Comparison of ENCODE assay signal across 1 cellular context in the genomic region with DNA sequence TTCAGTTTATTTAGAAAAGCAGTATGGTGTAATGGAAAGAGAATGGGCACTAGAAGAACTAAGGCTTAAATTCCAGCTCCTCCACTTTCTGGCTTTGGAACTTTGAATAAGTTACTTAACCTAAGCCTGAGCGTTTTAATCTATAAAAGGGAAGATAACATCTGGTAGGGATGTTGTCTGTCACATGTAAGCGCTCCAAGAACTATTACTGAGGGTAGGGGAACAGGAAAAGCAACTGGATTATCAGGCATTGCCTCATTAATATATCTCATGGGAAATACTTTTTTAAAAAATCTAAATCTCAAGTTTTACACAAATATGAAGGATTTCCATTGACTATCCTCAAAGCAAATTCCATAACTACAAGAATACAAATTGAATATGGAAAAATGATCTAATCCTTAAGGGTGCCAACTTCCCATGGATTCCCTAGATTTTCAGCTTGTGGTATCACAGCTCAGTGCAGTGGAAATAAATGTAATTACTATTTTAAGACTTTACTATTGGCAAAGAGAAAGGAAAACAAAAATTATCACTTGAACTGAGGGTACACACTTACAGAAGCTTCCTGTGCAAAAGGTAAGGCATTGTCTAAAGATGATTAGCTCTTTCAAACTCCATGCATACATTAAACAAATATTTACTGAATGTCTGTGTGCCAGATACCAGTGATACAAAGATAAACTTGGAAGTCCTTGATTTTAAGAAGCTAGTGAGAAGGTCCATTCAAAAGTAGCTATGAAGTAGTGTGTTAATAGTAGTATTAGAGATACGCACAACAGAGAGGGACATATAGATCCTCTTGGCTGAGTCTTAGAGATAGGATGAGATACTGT.
A peak's percentile ranks its signal among the peaks of the same experiment; 100 is the strongest.
TF ChIP-seq lines count a peak whose summit lies in the region.

No MANE protein-coding gene starts in this region.

TF ChIP-seq in HepG2, 621 proteins besides CTCF, POLR2A, EP300 and RAD21 (continued from another document and continues in another):
- TF ChIP-seq ZNF839 (CRISPR knock-in tag; IDR thresholded peaks at IDR 0.05; ENCODE audit: borderline replicate concordance) (no peak), ZNF562 (CRISPR knock-in tag; IDR thresholded peaks at IDR 0.05; ENCODE audit: borderline replicate concordance) (no peak), SOX5 (CRISPR knock-in tag; IDR thresholded peaks at IDR 0.05; ENCODE audit: borderline replicate concordance) (peak; percentile 89), SSRP1 (CRISPR knock-in tag; IDR thresholded peaks at IDR 0.05) (no peak), NKX3-1 (CRISPR knock-in tag; IDR thresholded peaks at IDR 0.05) (peak; percentile 73; the same call in 1 of the 2 replicates), SP4 (CRISPR knock-in tag; IDR thresholded peaks at IDR 0.05) (no peak), IKZF1 (IDR thresholded peaks at IDR 0.05) (no peak), ZFP90 (CRISPR knock-in tag; IDR thresholded peaks at IDR 0.05; ENCODE audit: borderline replicate concordance) (no peak), ARID2 (CRISPR knock-in tag; IDR thresholded peaks at IDR 0.05; ENCODE audit: borderline replicate concordance) (no peak), KLF13 (CRISPR knock-in tag; IDR thresholded peaks at IDR 0.05) (no peak), ZFP1 (CRISPR knock-in tag; IDR thresholded peaks at IDR 0.05) (no peak), NFIC (IDR thresholded peaks at IDR 0.05; ENCODE audit: low read length) (peak; percentile 77; the same call in 1 of the 2 replicates), ZNF205 (CRISPR knock-in tag; IDR thresholded peaks at IDR 0.05) (no peak), GATA4 (IDR thresholded peaks at IDR 0.05; ENCODE audit: borderline replicate concordance, low read depth) (no peak), SP5 (CRISPR knock-in tag; IDR thresholded peaks at IDR 0.05; ENCODE audit: borderline replicate concordance, low read depth) (0 out of 2 replicates have a peak, but pooled peaks have one; percentile 4), FOXA1 (IDR thresholded peaks at IDR 0.05) (no peak), FOXA1 (CRISPR knock-in tag; IDR thresholded peaks at IDR 0.05) (peak; percentile 63), DMAP1 (CRISPR knock-in tag; IDR thresholded peaks at IDR 0.05) (peak; percentile 25; the same call in 1 of the 2 replicates), MATR3 (CRISPR knock-in tag; IDR thresholded peaks at IDR 0.05) (no peak), DNMT3B (CRISPR knock-in tag; conservative IDR thresholded peaks at IDR 0.05) (no peak), SMAD1 (CRISPR knock-in tag; IDR thresholded peaks at IDR 0.05; ENCODE audit: borderline replicate concordance, low read depth) (no peak), SOX6 (IDR thresholded peaks at IDR 0.05) (no peak), SOX6 (CRISPR knock-in tag; IDR thresholded peaks at IDR 0.05) (peak; percentile 89), HMG20A (CRISPR knock-in tag; IDR thresholded peaks at IDR 0.05; ENCODE audit: borderline replicate concordance) (peak; percentile 11; the same call in 1 of the 2 replicates), ZNF333 (CRISPR knock-in tag; IDR thresholded peaks at IDR 0.05; ENCODE audit: borderline replicate concordance) (no peak), SOX13 (IDR thresholded peaks at IDR 0.05) (no peak; the same call in 1 of the 2 replicates), SOX13 (CRISPR knock-in tag; conservative IDR thresholded peaks at IDR 0.05 in 1 of 2, IDR thresholded peaks at IDR 0.05 in 1 of 2) (peak in 1 of 2 experiments; percentile 95; a peak in 2 of 4 replicates), SP2 (CRISPR knock-in tag; IDR thresholded peaks at IDR 0.05) (no peak), RXRB (CRISPR knock-in tag; IDR thresholded peaks at IDR 0.05; ENCODE audit: borderline replicate concordance) (peak; percentile 67; the same call in 1 of the 2 replicates), KAT2B (IDR thresholded peaks at IDR 0.05; ENCODE audit: borderline replicate concordance, low read depth, low read length) (no peak), ZNF24 (IDR thresholded peaks at IDR 0.05) (no peak), CBFB (CRISPR knock-in tag; IDR thresholded peaks at IDR 0.05) (no peak), JARID2 (CRISPR knock-in tag; IDR thresholded peaks at IDR 0.05; ENCODE audit: insufficient replicate concordance) (no peak), TCF7L2 (IDR thresholded peaks at IDR 0.05; ENCODE audit: low read depth, low read length) (no peak), ZNF879 (CRISPR knock-in tag; IDR thresholded peaks at IDR 0.05) (no peak), ZNF235 (CRISPR knock-in tag; IDR thresholded peaks at IDR 0.05; ENCODE audit: borderline replicate concordance) (no peak), HNF4A (CRISPR knock-in tag; IDR thresholded peaks at IDR 0.05) (peak; percentile 48), PCBP2 (optimal IDR thresholded peaks at IDR 0.05; ENCODE audit: low read depth, low read length, poor library complexity, severe bottlenecking) (no peak)
- TF ChIP-seq, protein P1, sequence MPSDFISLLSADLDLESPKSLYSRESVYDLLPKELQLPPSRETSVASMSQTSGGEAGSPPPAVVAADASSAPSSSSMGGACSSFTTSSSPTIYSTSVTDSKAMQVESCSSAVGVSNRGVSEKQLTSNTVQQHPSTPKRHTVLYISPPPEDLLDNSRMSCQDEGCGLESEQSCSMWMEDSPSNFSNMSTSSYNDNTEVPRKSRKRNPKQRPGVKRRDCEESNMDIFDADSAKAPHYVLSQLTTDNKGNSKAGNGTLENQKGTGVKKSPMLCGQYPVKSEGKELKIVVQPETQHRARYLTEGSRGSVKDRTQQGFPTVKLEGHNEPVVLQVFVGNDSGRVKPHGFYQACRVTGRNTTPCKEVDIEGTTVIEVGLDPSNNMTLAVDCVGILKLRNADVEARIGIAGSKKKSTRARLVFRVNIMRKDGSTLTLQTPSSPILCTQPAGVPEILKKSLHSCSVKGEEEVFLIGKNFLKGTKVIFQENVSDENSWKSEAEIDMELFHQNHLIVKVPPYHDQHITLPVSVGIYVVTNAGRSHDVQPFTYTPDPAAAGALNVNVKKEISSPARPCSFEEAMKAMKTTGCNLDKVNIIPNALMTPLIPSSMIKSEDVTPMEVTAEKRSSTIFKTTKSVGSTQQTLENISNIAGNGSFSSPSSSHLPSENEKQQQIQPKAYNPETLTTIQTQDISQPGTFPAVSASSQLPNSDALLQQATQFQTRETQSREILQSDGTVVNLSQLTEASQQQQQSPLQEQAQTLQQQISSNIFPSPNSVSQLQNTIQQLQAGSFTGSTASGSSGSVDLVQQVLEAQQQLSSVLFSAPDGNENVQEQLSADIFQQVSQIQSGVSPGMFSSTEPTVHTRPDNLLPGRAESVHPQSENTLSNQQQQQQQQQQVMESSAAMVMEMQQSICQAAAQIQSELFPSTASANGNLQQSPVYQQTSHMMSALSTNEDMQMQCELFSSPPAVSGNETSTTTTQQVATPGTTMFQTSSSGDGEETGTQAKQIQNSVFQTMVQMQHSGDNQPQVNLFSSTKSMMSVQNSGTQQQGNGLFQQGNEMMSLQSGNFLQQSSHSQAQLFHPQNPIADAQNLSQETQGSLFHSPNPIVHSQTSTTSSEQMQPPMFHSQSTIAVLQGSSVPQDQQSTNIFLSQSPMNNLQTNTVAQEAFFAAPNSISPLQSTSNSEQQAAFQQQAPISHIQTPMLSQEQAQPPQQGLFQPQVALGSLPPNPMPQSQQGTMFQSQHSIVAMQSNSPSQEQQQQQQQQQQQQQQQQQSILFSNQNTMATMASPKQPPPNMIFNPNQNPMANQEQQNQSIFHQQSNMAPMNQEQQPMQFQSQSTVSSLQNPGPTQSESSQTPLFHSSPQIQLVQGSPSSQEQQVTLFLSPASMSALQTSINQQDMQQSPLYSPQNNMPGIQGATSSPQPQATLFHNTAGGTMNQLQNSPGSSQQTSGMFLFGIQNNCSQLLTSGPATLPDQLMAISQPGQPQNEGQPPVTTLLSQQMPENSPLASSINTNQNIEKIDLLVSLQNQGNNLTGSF (CRISPR knock-in tag; IDR thresholded peaks at IDR 0.05): no peak
- TF ChIP-seq, protein P2, sequence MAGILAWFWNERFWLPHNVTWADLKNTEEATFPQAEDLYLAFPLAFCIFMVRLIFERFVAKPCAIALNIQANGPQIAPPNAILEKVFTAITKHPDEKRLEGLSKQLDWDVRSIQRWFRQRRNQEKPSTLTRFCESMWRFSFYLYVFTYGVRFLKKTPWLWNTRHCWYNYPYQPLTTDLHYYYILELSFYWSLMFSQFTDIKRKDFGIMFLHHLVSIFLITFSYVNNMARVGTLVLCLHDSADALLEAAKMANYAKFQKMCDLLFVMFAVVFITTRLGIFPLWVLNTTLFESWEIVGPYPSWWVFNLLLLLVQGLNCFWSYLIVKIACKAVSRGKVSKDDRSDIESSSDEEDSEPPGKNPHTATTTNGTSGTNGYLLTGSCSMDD (CRISPR knock-in tag; IDR thresholded peaks at IDR 0.05): no peak
- TF ChIP-seq, protein P3, sequence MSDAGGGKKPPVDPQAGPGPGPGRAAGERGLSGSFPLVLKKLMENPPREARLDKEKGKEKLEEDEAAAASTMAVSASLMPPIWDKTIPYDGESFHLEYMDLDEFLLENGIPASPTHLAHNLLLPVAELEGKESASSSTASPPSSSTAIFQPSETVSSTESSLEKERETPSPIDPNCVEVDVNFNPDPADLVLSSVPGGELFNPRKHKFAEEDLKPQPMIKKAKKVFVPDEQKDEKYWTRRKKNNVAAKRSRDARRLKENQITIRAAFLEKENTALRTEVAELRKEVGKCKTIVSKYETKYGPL (CRISPR knock-in tag; IDR thresholded peaks at IDR 0.05): no peak
- TF ChIP-seq, protein P4, sequence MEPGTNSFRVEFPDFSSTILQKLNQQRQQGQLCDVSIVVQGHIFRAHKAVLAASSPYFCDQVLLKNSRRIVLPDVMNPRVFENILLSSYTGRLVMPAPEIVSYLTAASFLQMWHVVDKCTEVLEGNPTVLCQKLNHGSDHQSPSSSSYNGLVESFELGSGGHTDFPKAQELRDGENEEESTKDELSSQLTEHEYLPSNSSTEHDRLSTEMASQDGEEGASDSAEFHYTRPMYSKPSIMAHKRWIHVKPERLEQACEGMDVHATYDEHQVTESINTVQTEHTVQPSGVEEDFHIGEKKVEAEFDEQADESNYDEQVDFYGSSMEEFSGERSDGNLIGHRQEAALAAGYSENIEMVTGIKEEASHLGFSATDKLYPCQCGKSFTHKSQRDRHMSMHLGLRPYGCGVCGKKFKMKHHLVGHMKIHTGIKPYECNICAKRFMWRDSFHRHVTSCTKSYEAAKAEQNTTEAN (CRISPR knock-in tag; conservative IDR thresholded peaks at IDR 0.05): peak; percentile 88
- TF ChIP-seq, protein P5, sequence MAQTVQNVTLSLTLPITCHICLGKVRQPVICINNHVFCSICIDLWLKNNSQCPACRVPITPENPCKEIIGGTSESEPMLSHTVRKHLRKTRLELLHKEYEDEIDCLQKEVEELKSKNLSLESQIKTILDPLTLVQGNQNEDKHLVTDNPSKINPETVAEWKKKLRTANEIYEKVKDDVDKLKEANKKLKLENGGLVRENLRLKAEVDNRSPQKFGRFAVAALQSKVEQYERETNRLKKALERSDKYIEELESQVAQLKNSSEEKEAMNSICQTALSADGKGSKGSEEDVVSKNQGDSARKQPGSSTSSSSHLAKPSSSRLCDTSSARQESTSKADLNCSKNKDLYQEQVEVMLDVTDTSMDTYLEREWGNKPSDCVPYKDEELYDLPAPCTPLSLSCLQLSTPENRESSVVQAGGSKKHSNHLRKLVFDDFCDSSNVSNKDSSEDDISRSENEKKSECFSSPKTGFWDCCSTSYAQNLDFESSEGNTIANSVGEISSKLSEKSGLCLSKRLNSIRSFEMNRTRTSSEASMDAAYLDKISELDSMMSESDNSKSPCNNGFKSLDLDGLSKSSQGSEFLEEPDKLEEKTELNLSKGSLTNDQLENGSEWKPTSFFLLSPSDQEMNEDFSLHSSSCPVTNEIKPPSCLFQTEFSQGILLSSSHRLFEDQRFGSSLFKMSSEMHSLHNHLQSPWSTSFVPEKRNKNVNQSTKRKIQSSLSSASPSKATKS (CRISPR knock-in tag; IDR thresholded peaks at IDR 0.05): no peak
- TF ChIP-seq, protein P6, sequence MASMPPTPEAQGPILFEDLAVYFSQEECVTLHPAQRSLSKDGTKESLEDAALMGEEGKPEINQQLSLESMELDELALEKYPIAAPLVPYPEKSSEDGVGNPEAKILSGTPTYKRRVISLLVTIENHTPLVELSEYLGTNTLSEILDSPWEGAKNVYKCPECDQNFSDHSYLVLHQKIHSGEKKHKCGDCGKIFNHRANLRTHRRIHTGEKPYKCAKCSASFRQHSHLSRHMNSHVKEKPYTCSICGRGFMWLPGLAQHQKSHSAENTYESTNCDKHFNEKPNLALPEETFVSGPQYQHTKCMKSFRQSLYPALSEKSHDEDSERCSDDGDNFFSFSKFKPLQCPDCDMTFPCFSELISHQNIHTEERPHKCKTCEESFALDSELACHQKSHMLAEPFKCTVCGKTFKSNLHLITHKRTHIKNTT (CRISPR knock-in tag; IDR thresholded peaks at IDR 0.05): no peak
- TF ChIP-seq, protein P7, sequence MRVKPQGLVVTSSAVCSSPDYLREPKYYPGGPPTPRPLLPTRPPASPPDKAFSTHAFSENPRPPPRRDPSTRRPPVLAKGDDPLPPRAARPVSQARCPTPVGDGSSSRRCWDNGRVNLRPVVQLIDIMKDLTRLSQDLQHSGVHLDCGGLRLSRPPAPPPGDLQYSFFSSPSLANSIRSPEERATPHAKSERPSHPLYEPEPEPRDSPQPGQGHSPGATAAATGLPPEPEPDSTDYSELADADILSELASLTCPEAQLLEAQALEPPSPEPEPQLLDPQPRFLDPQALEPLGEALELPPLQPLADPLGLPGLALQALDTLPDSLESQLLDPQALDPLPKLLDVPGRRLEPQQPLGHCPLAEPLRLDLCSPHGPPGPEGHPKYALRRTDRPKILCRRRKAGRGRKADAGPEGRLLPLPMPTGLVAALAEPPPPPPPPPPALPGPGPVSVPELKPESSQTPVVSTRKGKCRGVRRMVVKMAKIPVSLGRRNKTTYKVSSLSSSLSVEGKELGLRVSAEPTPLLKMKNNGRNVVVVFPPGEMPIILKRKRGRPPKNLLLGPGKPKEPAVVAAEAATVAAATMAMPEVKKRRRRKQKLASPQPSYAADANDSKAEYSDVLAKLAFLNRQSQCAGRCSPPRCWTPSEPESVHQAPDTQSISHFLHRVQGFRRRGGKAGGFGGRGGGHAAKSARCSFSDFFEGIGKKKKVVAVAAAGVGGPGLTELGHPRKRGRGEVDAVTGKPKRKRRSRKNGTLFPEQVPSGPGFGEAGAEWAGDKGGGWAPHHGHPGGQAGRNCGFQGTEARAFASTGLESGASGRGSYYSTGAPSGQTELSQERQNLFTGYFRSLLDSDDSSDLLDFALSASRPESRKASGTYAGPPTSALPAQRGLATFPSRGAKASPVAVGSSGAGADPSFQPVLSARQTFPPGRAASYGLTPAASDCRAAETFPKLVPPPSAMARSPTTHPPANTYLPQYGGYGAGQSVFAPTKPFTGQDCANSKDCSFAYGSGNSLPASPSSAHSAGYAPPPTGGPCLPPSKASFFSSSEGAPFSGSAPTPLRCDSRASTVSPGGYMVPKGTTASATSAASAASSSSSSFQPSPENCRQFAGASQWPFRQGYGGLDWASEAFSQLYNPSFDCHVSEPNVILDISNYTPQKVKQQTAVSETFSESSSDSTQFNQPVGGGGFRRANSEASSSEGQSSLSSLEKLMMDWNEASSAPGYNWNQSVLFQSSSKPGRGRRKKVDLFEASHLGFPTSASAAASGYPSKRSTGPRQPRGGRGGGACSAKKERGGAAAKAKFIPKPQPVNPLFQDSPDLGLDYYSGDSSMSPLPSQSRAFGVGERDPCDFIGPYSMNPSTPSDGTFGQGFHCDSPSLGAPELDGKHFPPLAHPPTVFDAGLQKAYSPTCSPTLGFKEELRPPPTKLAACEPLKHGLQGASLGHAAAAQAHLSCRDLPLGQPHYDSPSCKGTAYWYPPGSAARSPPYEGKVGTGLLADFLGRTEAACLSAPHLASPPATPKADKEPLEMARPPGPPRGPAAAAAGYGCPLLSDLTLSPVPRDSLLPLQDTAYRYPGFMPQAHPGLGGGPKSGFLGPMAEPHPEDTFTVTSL (CRISPR knock-in tag; IDR thresholded peaks at IDR 0.05; ENCODE audit: borderline replicate concordance): no peak; the same call in 1 of the 2 replicates
